Comparison of ENCODE assay signal across 2 cellular contexts in the genomic region with DNA sequence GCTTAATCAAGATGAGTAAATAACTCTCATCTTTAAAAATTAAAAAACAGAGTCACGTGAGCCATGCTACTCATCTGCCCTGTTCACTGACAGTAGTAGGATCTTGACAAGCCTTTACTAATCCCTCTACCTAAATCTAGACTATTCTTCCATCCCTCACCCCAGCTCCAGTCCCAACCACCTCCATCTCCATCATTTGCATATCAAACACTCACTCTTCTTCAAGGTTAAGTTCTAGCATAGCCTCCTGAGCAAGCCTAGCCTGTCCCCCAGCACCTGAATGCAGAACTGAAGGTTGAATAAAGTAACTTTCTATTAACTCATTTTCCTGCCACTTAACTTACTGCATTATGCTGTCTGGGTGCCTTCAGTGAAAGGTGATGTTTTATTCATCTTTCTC.
TF ChIP-seq lines count a peak whose summit lies in the region.

No MANE protein-coding gene starts in this region.

TF ChIP-seq in GM23338, 12 proteins besides CTCF, POLR2A, EP300 and RAD21 (continued from another document and continues in another):
- TF ChIP-seq, protein P1, sequence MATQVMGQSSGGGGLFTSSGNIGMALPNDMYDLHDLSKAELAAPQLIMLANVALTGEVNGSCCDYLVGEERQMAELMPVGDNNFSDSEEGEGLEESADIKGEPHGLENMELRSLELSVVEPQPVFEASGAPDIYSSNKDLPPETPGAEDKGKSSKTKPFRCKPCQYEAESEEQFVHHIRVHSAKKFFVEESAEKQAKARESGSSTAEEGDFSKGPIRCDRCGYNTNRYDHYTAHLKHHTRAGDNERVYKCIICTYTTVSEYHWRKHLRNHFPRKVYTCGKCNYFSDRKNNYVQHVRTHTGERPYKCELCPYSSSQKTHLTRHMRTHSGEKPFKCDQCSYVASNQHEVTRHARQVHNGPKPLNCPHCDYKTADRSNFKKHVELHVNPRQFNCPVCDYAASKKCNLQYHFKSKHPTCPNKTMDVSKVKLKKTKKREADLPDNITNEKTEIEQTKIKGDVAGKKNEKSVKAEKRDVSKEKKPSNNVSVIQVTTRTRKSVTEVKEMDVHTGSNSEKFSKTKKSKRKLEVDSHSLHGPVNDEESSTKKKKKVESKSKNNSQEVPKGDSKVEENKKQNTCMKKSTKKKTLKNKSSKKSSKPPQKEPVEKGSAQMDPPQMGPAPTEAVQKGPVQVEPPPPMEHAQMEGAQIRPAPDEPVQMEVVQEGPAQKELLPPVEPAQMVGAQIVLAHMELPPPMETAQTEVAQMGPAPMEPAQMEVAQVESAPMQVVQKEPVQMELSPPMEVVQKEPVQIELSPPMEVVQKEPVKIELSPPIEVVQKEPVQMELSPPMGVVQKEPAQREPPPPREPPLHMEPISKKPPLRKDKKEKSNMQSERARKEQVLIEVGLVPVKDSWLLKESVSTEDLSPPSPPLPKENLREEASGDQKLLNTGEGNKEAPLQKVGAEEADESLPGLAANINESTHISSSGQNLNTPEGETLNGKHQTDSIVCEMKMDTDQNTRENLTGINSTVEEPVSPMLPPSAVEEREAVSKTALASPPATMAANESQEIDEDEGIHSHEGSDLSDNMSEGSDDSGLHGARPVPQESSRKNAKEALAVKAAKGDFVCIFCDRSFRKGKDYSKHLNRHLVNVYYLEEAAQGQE (IDR thresholded peaks at IDR 0.05; ENCODE audit: unreplicated experiment): no peak
- TF ChIP-seq ZNF331 (CRISPR knock-in tag; IDR thresholded peaks at IDR 0.05; ENCODE audit: low read depth): no peak
- TF ChIP-seq ZNF114 (CRISPR knock-in tag; IDR thresholded peaks at IDR 0.05): no peak
- no peak for TF ChIP-seq STAT1 (IDR thresholded peaks at IDR 0.05; ENCODE audit: unreplicated experiment)
- no peak for TF ChIP-seq EZH2phosphoT487 (IDR thresholded peaks at IDR 0.05; ENCODE audit: unreplicated experiment)
- no peak for TF ChIP-seq POLR2AphosphoS5 (IDR thresholded peaks at IDR 0.05; ENCODE audit: low read depth)
- TF ChIP-seq, protein P2, sequence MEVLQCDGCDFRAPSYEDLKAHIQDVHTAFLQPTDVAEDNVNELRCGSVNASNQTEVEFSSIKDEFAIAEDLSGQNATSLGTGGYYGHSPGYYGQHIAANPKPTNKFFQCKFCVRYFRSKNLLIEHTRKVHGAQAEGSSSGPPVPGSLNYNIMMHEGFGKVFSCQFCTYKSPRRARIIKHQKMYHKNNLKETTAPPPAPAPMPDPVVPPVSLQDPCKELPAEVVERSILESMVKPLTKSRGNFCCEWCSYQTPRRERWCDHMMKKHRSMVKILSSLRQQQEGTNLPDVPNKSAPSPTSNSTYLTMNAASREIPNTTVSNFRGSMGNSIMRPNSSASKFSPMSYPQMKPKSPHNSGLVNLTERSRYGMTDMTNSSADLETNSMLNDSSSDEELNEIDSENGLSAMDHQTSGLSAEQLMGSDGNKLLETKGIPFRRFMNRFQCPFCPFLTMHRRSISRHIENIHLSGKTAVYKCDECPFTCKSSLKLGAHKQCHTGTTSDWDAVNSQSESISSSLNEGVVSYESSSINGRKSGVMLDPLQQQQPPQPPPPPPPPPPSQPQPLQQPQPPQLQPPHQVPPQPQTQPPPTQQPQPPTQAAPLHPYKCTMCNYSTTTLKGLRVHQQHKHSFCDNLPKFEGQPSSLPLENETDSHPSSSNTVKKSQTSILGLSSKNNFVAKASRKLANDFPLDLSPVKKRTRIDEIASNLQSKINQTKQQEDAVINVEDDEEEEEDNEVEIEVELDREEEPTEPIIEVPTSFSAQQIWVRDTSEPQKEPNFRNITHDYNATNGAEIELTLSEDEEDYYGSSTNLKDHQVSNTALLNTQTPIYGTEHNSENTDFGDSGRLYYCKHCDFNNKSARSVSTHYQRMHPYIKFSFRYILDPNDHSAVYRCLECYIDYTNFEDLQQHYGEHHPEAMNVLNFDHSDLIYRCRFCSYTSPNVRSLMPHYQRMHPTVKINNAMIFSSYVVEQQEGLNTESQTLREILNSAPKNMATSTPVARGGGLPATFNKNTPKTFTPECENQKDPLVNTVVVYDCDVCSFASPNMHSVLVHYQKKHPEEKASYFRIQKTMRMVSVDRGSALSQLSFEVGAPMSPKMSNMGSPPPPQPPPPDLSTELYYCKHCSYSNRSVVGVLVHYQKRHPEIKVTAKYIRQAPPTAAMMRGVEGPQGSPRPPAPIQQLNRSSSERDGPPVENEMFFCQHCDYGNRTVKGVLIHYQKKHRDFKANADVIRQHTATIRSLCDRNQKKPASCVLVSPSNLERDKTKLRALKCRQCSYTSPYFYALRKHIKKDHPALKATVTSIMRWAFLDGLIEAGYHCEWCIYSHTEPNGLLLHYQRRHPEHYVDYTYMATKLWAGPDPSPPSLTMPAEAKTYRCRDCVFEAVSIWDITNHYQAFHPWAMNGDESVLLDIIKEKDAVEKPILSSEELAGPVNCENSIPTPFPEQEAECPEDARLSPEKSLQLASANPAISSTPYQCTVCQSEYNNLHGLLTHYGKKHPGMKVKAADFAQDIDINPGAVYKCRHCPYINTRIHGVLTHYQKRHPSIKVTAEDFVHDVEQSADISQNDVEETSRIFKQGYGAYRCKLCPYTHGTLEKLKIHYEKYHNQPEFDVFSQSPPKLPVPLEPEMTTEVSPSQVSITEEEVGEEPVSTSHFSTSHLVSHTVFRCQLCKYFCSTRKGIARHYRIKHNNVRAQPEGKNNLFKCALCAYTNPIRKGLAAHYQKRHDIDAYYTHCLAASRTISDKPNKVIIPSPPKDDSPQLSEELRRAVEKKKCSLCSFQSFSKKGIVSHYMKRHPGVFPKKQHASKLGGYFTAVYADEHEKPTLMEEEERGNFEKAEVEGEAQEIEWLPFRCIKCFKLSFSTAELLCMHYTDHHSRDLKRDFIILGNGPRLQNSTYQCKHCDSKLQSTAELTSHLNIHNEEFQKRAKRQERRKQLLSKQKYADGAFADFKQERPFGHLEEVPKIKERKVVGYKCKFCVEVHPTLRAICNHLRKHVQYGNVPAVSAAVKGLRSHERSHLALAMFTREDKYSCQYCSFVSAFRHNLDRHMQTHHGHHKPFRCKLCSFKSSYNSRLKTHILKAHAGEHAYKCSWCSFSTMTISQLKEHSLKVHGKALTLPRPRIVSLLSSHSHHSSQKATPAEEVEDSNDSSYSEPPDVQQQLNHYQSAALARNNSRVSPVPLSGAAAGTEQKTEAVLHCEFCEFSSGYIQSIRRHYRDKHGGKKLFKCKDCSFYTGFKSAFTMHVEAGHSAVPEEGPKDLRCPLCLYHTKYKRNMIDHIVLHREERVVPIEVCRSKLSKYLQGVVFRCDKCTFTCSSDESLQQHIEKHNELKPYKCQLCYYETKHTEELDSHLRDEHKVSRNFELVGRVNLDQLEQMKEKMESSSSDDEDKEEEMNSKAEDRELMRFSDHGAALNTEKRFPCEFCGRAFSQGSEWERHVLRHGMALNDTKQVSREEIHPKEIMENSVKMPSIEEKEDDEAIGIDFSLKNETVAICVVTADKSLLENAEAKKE (CRISPR knock-in tag; IDR thresholded peaks at IDR 0.05): no peak
- TF ChIP-seq, protein P3, sequence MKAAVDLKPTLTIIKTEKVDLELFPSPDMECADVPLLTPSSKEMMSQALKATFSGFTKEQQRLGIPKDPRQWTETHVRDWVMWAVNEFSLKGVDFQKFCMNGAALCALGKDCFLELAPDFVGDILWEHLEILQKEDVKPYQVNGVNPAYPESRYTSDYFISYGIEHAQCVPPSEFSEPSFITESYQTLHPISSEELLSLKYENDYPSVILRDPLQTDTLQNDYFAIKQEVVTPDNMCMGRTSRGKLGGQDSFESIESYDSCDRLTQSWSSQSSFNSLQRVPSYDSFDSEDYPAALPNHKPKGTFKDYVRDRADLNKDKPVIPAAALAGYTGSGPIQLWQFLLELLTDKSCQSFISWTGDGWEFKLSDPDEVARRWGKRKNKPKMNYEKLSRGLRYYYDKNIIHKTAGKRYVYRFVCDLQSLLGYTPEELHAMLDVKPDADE (IDR thresholded peaks at IDR 0.05): no peak
- no peak for TF ChIP-seq JUNB (IDR thresholded peaks at IDR 0.05; ENCODE audit: unreplicated experiment)
- no peak for TF ChIP-seq NANOG (IDR thresholded peaks at IDR 0.05; ENCODE audit: borderline replicate concordance)

TF ChIP-seq in WTC11, 78 proteins besides CTCF, POLR2A, EP300 and RAD21 (continued from another document):
- TF ChIP-seq, protein P4, sequence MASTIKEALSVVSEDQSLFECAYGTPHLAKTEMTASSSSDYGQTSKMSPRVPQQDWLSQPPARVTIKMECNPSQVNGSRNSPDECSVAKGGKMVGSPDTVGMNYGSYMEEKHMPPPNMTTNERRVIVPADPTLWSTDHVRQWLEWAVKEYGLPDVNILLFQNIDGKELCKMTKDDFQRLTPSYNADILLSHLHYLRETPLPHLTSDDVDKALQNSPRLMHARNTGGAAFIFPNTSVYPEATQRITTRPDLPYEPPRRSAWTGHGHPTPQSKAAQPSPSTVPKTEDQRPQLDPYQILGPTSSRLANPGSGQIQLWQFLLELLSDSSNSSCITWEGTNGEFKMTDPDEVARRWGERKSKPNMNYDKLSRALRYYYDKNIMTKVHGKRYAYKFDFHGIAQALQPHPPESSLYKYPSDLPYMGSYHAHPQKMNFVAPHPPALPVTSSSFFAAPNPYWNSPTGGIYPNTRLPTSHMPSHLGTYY (CRISPR knock-in tag; IDR thresholded peaks at IDR 0.05): no peak
- TF ChIP-seq, protein P5, sequence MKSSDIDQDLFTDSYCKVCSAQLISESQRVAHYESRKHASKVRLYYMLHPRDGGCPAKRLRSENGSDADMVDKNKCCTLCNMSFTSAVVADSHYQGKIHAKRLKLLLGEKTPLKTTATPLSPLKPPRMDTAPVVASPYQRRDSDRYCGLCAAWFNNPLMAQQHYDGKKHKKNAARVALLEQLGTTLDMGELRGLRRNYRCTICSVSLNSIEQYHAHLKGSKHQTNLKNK (CRISPR knock-in tag; IDR thresholded peaks at IDR 0.05): no peak
- TF ChIP-seq, protein P6, sequence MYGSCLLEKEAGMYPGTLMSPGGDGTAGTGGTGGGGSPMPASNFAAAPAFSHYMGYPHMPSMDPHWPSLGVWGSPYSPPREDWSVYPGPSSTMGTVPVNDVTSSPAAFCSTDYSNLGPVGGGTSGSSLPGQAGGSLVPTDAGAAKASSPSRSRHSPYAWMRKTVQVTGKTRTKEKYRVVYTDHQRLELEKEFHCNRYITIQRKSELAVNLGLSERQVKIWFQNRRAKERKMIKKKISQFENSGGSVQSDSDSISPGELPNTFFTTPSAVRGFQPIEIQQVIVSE (CRISPR knock-in tag; IDR thresholded peaks at IDR 0.05; ENCODE audit: borderline replicate concordance): no peak
- TF ChIP-seq RELA (CRISPR knock-in tag; IDR thresholded peaks at IDR 0.05; ENCODE audit: borderline replicate concordance): no peak
- TF ChIP-seq JAZF1 (CRISPR knock-in tag; IDR thresholded peaks at IDR 0.05): no peak
- TF ChIP-seq TEAD1 (CRISPR knock-in tag; IDR thresholded peaks at IDR 0.05): no peak
- TF ChIP-seq MYBL2 (CRISPR knock-in tag; IDR thresholded peaks at IDR 0.05): no peak
- TF ChIP-seq KAT7 (CRISPR knock-in tag; IDR thresholded peaks at IDR 0.05; ENCODE audit: borderline replicate concordance): no peak
- no peak for TF ChIP-seq PRRX2 (CRISPR knock-in tag; IDR thresholded peaks at IDR 0.05)
- TF ChIP-seq SP1 (CRISPR knock-in tag; conservative IDR thresholded peaks at IDR 0.05): no peak
- TF ChIP-seq GRHL2 (CRISPR knock-in tag; IDR thresholded peaks at IDR 0.05; ENCODE audit: insufficient replicate concordance, severe bottlenecking): no peak
- TF ChIP-seq, protein P7, sequence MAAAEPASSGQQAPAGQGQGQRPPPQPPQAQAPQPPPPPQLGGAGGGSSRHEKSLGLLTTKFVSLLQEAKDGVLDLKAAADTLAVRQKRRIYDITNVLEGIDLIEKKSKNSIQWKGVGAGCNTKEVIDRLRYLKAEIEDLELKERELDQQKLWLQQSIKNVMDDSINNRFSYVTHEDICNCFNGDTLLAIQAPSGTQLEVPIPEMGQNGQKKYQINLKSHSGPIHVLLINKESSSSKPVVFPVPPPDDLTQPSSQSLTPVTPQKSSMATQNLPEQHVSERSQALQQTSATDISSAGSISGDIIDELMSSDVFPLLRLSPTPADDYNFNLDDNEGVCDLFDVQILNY (CRISPR knock-in tag; IDR thresholded peaks at IDR 0.05): no peak
- no peak for TF ChIP-seq JUN (CRISPR knock-in tag; IDR thresholded peaks at IDR 0.05)
- TF ChIP-seq, protein P8, sequence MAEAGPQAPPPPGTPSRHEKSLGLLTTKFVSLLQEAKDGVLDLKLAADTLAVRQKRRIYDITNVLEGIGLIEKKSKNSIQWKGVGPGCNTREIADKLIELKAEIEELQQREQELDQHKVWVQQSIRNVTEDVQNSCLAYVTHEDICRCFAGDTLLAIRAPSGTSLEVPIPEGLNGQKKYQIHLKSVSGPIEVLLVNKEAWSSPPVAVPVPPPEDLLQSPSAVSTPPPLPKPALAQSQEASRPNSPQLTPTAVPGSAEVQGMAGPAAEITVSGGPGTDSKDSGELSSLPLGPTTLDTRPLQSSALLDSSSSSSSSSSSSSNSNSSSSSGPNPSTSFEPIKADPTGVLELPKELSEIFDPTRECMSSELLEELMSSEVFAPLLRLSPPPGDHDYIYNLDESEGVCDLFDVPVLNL (CRISPR knock-in tag; IDR thresholded peaks at IDR 0.05; ENCODE audit: borderline replicate concordance, low read depth): no peak
- TF ChIP-seq, protein P9, sequence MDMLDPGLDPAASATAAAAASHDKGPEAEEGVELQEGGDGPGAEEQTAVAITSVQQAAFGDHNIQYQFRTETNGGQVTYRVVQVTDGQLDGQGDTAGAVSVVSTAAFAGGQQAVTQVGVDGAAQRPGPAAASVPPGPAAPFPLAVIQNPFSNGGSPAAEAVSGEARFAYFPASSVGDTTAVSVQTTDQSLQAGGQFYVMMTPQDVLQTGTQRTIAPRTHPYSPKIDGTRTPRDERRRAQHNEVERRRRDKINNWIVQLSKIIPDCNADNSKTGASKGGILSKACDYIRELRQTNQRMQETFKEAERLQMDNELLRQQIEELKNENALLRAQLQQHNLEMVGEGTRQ (CRISPR knock-in tag; IDR thresholded peaks at IDR 0.05): no peak
- TF ChIP-seq ZNF121 (CRISPR knock-in tag; IDR thresholded peaks at IDR 0.05): no peak
- no peak for TF ChIP-seq NR2C2 (CRISPR knock-in tag; IDR thresholded peaks at IDR 0.05)
- no peak for TF ChIP-seq TEAD4 (CRISPR knock-in tag; IDR thresholded peaks at IDR 0.05)
